Comparison of ENCODE assay signal across 13 cellular contexts in genomic region chr19:43781630-43782310, GRCh38. TPM values are rescaled to one million over a fixed set of nuclear protein-coding genes. Genes with fewer than 3 reads are reported as not detected.
DNase-seq lines count a peak whose midpoint lies in the region; ATAC-seq, FAIRE-seq and TF ChIP-seq lines count a peak whose summit lies in the region.
"Had no signal": no experiment of that assay in that cellular context is flagged by ENCODE, and none has a peak within 500 bp of the region (broad histone marks: within the 10 kb centered on the region; RNA-seq: fewer than 3 reads in every experiment).

No MANE protein-coding gene starts in this region.

- CTCF ChIA-PET in Panc1 (lab: Charles Lee), result interaction anchor here (1.3 kb wide), 1 partner anchor 16 kb away, joined by 3 read pairs; no protein-coding TSS in a partner anchor

- peaks cover 3% of the 10 kb centered on the region for H3K9me3 Mint-ChIP-seq in activated CD4-positive, alpha-beta T cell treated with anti-CD3 and anti-CD28 coated beads, Interleukin-2, amount 10 ng/mL, durations not matched to agents 24 days and 14 days
- no peaks in the 10 kb centered on the region for H3K9me3 Mint-ChIP-seq in activated naive CD8-positive, alpha-beta T cell treated with anti-CD3 and anti-CD28 coated beads, Interleukin-2, amount 10 ng/mL, durations not matched to agents 7 days and 5 days

- peak overlapping the region; percentile 85 for H3K4me3 Mint-ChIP-seq in activated CD4-positive, alpha-beta T cell treated with anti-CD3 and anti-CD28 coated beads, Interleukin-2, amount 10 ng/mL, durations not matched to agents 24 days and 14 days
- H3K4me3 Mint-ChIP-seq in activated naive CD8-positive, alpha-beta T cell treated with anti-CD3 and anti-CD28 coated beads, Interleukin-2, amount 10 ng/mL, durations not matched to agents 7 days and 5 days, result peak overlapping the region; percentile 84

- peaks cover 34% of the 10 kb centered on the region for H3K36me3 Mint-ChIP-seq in activated CD4-positive, alpha-beta T cell treated with anti-CD3 and anti-CD28 coated beads, Interleukin-2, amount 10 ng/mL, durations not matched to agents 24 days and 14 days (ENCODE audit: low read depth)
- H3K36me3 Mint-ChIP-seq in activated naive CD8-positive, alpha-beta T cell treated with anti-CD3 and anti-CD28 coated beads, Interleukin-2, amount 10 ng/mL, durations not matched to agents 7 days and 5 days, result no peaks in the 10 kb centered on the region

- POLR2A ChIA-PET in Panc1 (lab: Charles Lee), result no interaction called here
- POLR2A ChIA-PET in activated naive CD8-positive, alpha-beta T cell treated with anti-CD3 and anti-CD28 coated beads, Interleukin-2, amount 10 ng/mL, durations not matched to agents 7 days and 5 days (lab: Charles Lee), result interaction anchor here (0.5 to 7.1 kb wide), 4 partner anchors 14 to 222 kb away, joined by 3 to 74 read pairs (median 37); partner anchors contain the start of gene SMG9

- H3K27me3 Mint-ChIP-seq in activated CD4-positive, alpha-beta T cell treated with anti-CD3 and anti-CD28 coated beads, Interleukin-2, amount 10 ng/mL, durations not matched to agents 24 days and 14 days, result no peaks in the 10 kb centered on the region
- H3K27me3 Mint-ChIP-seq in activated naive CD8-positive, alpha-beta T cell treated with anti-CD3 and anti-CD28 coated beads, Interleukin-2, amount 10 ng/mL, durations not matched to agents 7 days and 5 days, result peaks cover 3% of the 10 kb centered on the region

- TF ChIP-seq CTCF in Panc1 (IDR thresholded peaks at IDR 0.05), result no peak
- no peak for TF ChIP-seq CTCF in D721Med (IDR thresholded peaks at IDR 0.05; ENCODE audit: insufficient read depth, missing control alignments)
- no peak for TF ChIP-seq CTCF in spleen (IDR thresholded peaks at IDR 0.05 in 8 of 11, conservative IDR thresholded peaks at IDR 0.05 in 3 of 11)

- intact Hi-C loops in activated CD4-positive, alpha-beta T cell treated with anti-CD3 and anti-CD28 coated beads, Interleukin-2, amount 10 ng/mL, durations not matched to agents 24 days and 14 days (cut with micrococcal nuclease), result loop anchor here (1.0 to 5.0 kb wide), 4 partner anchors 16 to 254 kb away; partner anchors contain the start of genes ETHE1 and SMG9
- intact Hi-C loops in Panc1 (cut with micrococcal nuclease; ENCODE audit: unreplicated experiment) (no loop called here), spleen (cut with DNase I; ENCODE audit: low total_unique reads) (no loop called here)

- 82 to 91% (median 86%) methylated on average over 14 of the region's 14 CpGs for WGBS in spleen, 5 donors

- H3K36me3 ChIP-seq in Panc1 (ENCODE audit: control insufficient read depth, insufficient read depth, low read length) (no peaks in the 10 kb centered on the region; the same call in 1 of the 2 replicates), spleen (no peaks in the 10 kb centered on the region)
- H3K36me3 ChIP-seq: neutrophil had no signal

- in situ Hi-C loops in Panc1 (cut with HindIII; ENCODE audit: low pct_unique_long_range_greater_than_20kb, low sequenced_read_pairs), result no loop called here

- H3K4me1 ChIP-seq in Panc1 (ENCODE audit: control insufficient read depth, insufficient read depth, low read length) (peaks cover 64% of the 10 kb centered on the region), spleen (peaks cover 19 to 86% (median 62%) of the 10 kb centered on the region in 6 donors)

- H3K4me1 Mint-ChIP-seq in activated CD4-positive, alpha-beta T cell treated with anti-CD3 and anti-CD28 coated beads, Interleukin-2, amount 10 ng/mL, durations not matched to agents 24 days and 14 days, result peaks cover 66% of the 10 kb centered on the region
- H3K4me1 Mint-ChIP-seq in activated naive CD8-positive, alpha-beta T cell treated with anti-CD3 and anti-CD28 coated beads, Interleukin-2, amount 10 ng/mL, durations not matched to agents 7 days and 5 days, result peaks cover 57% of the 10 kb centered on the region

- no TSS peak for BruUV-seq in Panc1 (replicated peaks; lab: Mats Ljungman, UMichigan)

- DNase-seq in activated CD4-positive, alpha-beta T cell treated with anti-CD3 and anti-CD28 coated beads, Interleukin-2, amount 10 ng/mL, durations not matched to agents 24 days and 14 days, result peak; percentile 63
- no peak for DNase-seq in activated CD4-positive, alpha-beta T cell treated with anti-CD3 and anti-CD28 coated beads for 4 hours
- no peak for DNase-seq in Panc1 (ENCODE audit: low read depth, low spot score)
- no peak for DNase-seq in activated naive CD8-positive, alpha-beta T cell treated with anti-CD3 and anti-CD28 coated beads, Interleukin-2, amount 10 ng/mL, durations not matched to agents 7 days and 5 days
- DNase-seq in stimulated activated CD8-positive, alpha-beta memory T cell treated with anti-CD3 and anti-CD28 coated beads, Interleukin-4, amount 100 ng/mL, for 48 hours, result peak; percentile 67
- no peak for DNase-seq in D721Med (ENCODE audit: insufficient read length, low spot score)
- no peak for DNase-seq in spleen
- DNase-seq: NCI-H1417 treated with DMSO at 0.1 percent for 48 hours, NCI-H82 had no signal

- no peak for FAIRE-seq in D721Med (lab: Jason Lieb, UNC)
- FAIRE-seq: A204.1 had no signal

- ATAC-seq in Panc1, result no peak
- no peak for ATAC-seq in activated naive CD8-positive, alpha-beta T cell treated with anti-CD3 and anti-CD28 coated beads, Interleukin-2, amount 10 ng/mL, durations not matched to agents 7 days and 5 days (ENCODE audit: low read depth)
- no peak for ATAC-seq in HG03520 (IDR thresholded peaks at IDR 0.05; ENCODE audit: unreplicated experiment)

- TF ChIP-seq POLR2A in spleen (IDR thresholded peaks at IDR 0.05), result no peak

- H3K4me3 ChIP-seq in Panc1 (ENCODE audit: low read depth in 2 of 2, low read length in 2 of 2) (peak overlapping the region in 1 of 2 experiments; percentile 67; a peak in 2 of 4 replicates), spleen (peak overlapping the region in 3 of 8 donors; percentile 41 to 73 (median 48))

- no peaks in the 10 kb centered on the region for H3K27me3 ChIP-seq in Panc1 (ENCODE audit: control insufficient read depth, insufficient read depth, low read length)
- peaks cover 0 to 7% (median 0%) of the 10 kb centered on the region in 7 donors for H3K27me3 ChIP-seq in spleen (replicated peaks in 1 of 7)
- H3K27me3 ChIP-seq: neutrophil had no signal

- peak overlapping the region; percentile 87 for H3K27ac Mint-ChIP-seq in activated CD4-positive, alpha-beta T cell treated with anti-CD3 and anti-CD28 coated beads, Interleukin-2, amount 10 ng/mL, durations not matched to agents 24 days and 14 days
- peak overlapping the region; percentile 85 for H3K27ac Mint-ChIP-seq in activated naive CD8-positive, alpha-beta T cell treated with anti-CD3 and anti-CD28 coated beads, Interleukin-2, amount 10 ng/mL, durations not matched to agents 7 days and 5 days

- H3K27ac ChIP-seq in Panc1 (ENCODE audit: low read length) (peak overlapping the region; percentile 98), spleen (peak overlapping the region in 4 of 8 donors; percentile 78 to 87 (median 84))
- H3K27ac ChIP-seq: coronary artery had no signal

- H3K9me3 ChIP-seq in Panc1 (ENCODE audit: control insufficient read depth, insufficient read depth, low read depth, low read length), result no peaks in the 10 kb centered on the region
- H3K9me3 ChIP-seq in spleen, result no peaks in the 10 kb centered on the region
- H3K9me3 ChIP-seq: neutrophil had no signal

RNA-seq across cellular contexts. Expression of gene KCNN4, which starts 1.0 kb away (rescaled TPM):
- total RNA-seq in activated CD4-positive, alpha-beta T cell treated with anti-CD3 and anti-CD28 coated beads, Interleukin-2, amount 10 ng/mL, durations not matched to agents 24 days and 14 days, result 165 and 172 TPM in 2 replicates
- total RNA-seq in Panc1 (2021; ENCODE audit: unreplicated experiment), result 29.7 TPM
- polyA plus RNA-seq in Panc1 (2012; ENCODE audit: insufficient read length), result 50.8 TPM
- 10 to 100 TPM; 38.3 to 45.4 TPM for total RNA-seq in activated naive CD8-positive, alpha-beta T cell treated with anti-CD3 and anti-CD28 coated beads, Interleukin-2, amount 10 ng/mL, durations not matched to agents 7 days and 5 days
- 10 to 100 TPM; 14.3 to 24.2 (median 21.3) TPM for total RNA-seq in spleen
- polyA plus RNA-seq in spleen, result 10 to 100 TPM; 25.3 to 77.6 (median 56.1) TPM

RNA-seq across cellular contexts. Expression of gene LYPD5, which starts 20.5 kb away (rescaled TPM):
- total RNA-seq in activated CD4-positive, alpha-beta T cell treated with anti-CD3 and anti-CD28 coated beads, Interleukin-2, amount 10 ng/mL, durations not matched to agents 24 days and 14 days, result 0.26 and 0.42 TPM in 2 replicates
- total RNA-seq in Panc1 (2021; ENCODE audit: unreplicated experiment) (0.87 TPM), spleen (10 to 100 TPM in 2 of 7 donors, 1 to 10 TPM in 5; 4.2 to 48.1 (median 7.4) TPM)
- polyA plus RNA-seq in Panc1 (2012; ENCODE audit: insufficient read length), result 0.84 TPM
- 1 to 10 TPM; 1.9 to 2.0 TPM for total RNA-seq in activated naive CD8-positive, alpha-beta T cell treated with anti-CD3 and anti-CD28 coated beads, Interleukin-2, amount 10 ng/mL, durations not matched to agents 7 days and 5 days
- polyA plus RNA-seq in spleen, result 1 to 10 TPM; 2.1 to 6.6 (median 2.2) TPM

RNA-seq across cellular contexts. Expression of gene SMG9, which starts 27.0 kb away (rescaled TPM):
- total RNA-seq in activated CD4-positive, alpha-beta T cell treated with anti-CD3 and anti-CD28 coated beads, Interleukin-2, amount 10 ng/mL, durations not matched to agents 24 days and 14 days, result 83.9 and 86.6 TPM in 2 replicates
- total RNA-seq in Panc1 (2021; ENCODE audit: unreplicated experiment), result 49.9 TPM
- 37.6 TPM for polyA plus RNA-seq in Panc1 (2012; ENCODE audit: insufficient read length)
- 10 to 100 TPM; 48.9 to 49.9 TPM for total RNA-seq in activated naive CD8-positive, alpha-beta T cell treated with anti-CD3 and anti-CD28 coated beads, Interleukin-2, amount 10 ng/mL, durations not matched to agents 7 days and 5 days
- total RNA-seq in spleen, result 10 to 100 TPM; 30.9 to 65.9 (median 54.6) TPM
- polyA plus RNA-seq in spleen, result 10 to 100 TPM; 34.0 to 44.8 (median 44.3) TPM

RNA-seq across cellular contexts. Expression of gene ZNF283, which starts 45.4 kb away (rescaled TPM):
- total RNA-seq in activated CD4-positive, alpha-beta T cell treated with anti-CD3 and anti-CD28 coated beads, Interleukin-2, amount 10 ng/mL, durations not matched to agents 24 days and 14 days, result 4.0 and 5.7 TPM in 2 replicates
- total RNA-seq in Panc1 (2021; ENCODE audit: unreplicated experiment) (6.9 TPM), spleen (10 to 100 TPM in 6 of 7 donors, 1 to 10 TPM in 1; 6.0 to 15.6 (median 11.9) TPM)
- 1.9 TPM for polyA plus RNA-seq in Panc1 (2012; ENCODE audit: insufficient read length)
- 10 to 100 TPM; 11.5 TPM for total RNA-seq in activated naive CD8-positive, alpha-beta T cell treated with anti-CD3 and anti-CD28 coated beads, Interleukin-2, amount 10 ng/mL, durations not matched to agents 7 days and 5 days
- polyA plus RNA-seq in spleen, result 1 to 10 TPM; 1.1 to 3.0 (median 1.1) TPM

Comparison
In these comparisons a context has a peak if more than half of its experiments do, and no peak if none do; other contexts are left out.
1. DNase-seq: peak in activated CD4-positive, alpha-beta T cell treated with anti-CD3 and anti-CD28 coated beads, Interleukin-2, amount 10 ng/mL, durations not matched to agents 24 days and 14 days (single experiment) and stimulated activated CD8-positive, alpha-beta memory T cell treated with anti-CD3 and anti-CD28 coated beads, Interleukin-4, amount 100 ng/mL, for 48 hours (single experiment); none in activated CD4-positive, alpha-beta T cell treated with anti-CD3 and anti-CD28 coated beads for 4 hours (0 of 2), Panc1 (single experiment), activated naive CD8-positive, alpha-beta T cell treated with anti-CD3 and anti-CD28 coated beads, Interleukin-2, amount 10 ng/mL, durations not matched to agents 7 days and 5 days (single experiment), D721Med (single experiment) and spleen (single experiment).